Comparison of ENCODE assay signal across 3 cellular contexts in genomic region chr1:147996088-147996487, GRCh38.
DNase-seq lines count a peak whose midpoint lies in the region; ATAC-seq and TF ChIP-seq lines count a peak whose summit lies in the region.
"Not testable (repeated sequence)": the region's sequence is repeated elsewhere in the genome, so short reads cannot be mapped to it uniquely, and the experiment has no call there.

No MANE protein-coding gene starts in this region.

- H3K27ac ChIP-seq in right lobe of liver; aorta (ENCODE audit: low read depth in 1 of 2, low read length in 2 of 2): not testable (repeated sequence)

- not testable (repeated sequence) for DNase-seq in left lobe of liver (ENCODE audit: low spot score); right lobe of liver; aorta

- TF ChIP-seq POLR2A in right lobe of liver (IDR thresholded peaks at IDR 0.05): not testable (repeated sequence)

- peak; percentile 75 for ATAC-seq in left lobe of liver
- ATAC-seq in right lobe of liver: peak; percentile 47 to 66 (median 58)
- peak; percentile 44 for ATAC-seq in aorta (ENCODE audit: low FRiP score)

- WGBS in right lobe of liver (ENCODE audit: insufficient coverage, low coverage, low lambda C conversion rate, missing lambda C conversion rate): 100% methylated on average over 1 of the region's 2 CpGs
- WGBS in aorta, 2 donors: 100% methylated on average over 1 of the region's 2 CpGs

- not testable (repeated sequence) for TF ChIP-seq CTCF in right lobe of liver (IDR thresholded peaks at IDR 0.05)

- H3K36me3 ChIP-seq in right lobe of liver; aorta (ENCODE audit: control insufficient read depth in 1 of 2, insufficient read depth in 2 of 2, low read length in 1 of 2): not testable (repeated sequence)

- not testable (repeated sequence) for H3K9me3 ChIP-seq in right lobe of liver; aorta (ENCODE audit: control insufficient read depth, low read length)

- H3K4me1 ChIP-seq in right lobe of liver; aorta (ENCODE audit: control insufficient read depth in 1 of 2, insufficient read depth in 2 of 2, low read length in 2 of 2): not testable (repeated sequence)

- not testable (repeated sequence) for H3K27me3 ChIP-seq in right lobe of liver; aorta (ENCODE audit: control insufficient read depth in 1 of 2, insufficient read depth in 2 of 2, low read length in 1 of 2)

- H3K4me3 ChIP-seq in right lobe of liver; aorta (ENCODE audit: low read length in 2 of 2): not testable (repeated sequence)

- intact Hi-C loops in right lobe of liver (cut with DNase I); aorta (cut with DNase I): not testable (repeated sequence)
